ENCODE assay signal across 24 cellular contexts in genomic region chr6:96934087-96934486, GRCh38.
"Had no signal": no experiment of that assay in that cellular context is flagged by ENCODE, and none has a peak within 500 bp of the region (broad histone marks: within the 10 kb centered on the region; RNA-seq: fewer than 3 reads in every experiment).

No MANE protein-coding gene starts in this region.

- H3K4me3 ChIP-seq: Peyer's patch, SJCRH30 had no signal

- ATAC-seq: activated CD4-positive, alpha-beta T cell treated with anti-CD3 and anti-CD28 coated beads for 36 hours had no signal

- H3K27me3 Mint-ChIP-seq: activated CD4-positive, alpha-beta memory T cell treated with anti-CD3 and anti-CD28 coated beads, Interleukin-2, amount 10 ng/mL, durations not matched to agents 7 days and 5 days; activated CD4-positive, alpha-beta T cell treated with anti-CD3 and anti-CD28 coated beads for 36 hours; activated naive CD4-positive, alpha-beta T cell treated with anti-CD3 and anti-CD28 coated beads, Interleukin-2, amount 10 ng/mL, durations not matched to agents 7 days and 5 days; activated naive CD8-positive, alpha-beta T cell treated with anti-CD3 and anti-CD28 coated beads for 36 hours had no signal

- H3K9me3 ChIP-seq: Peyer's patch, SJCRH30, SK-N-SH had no signal

- H3K36me3 Mint-ChIP-seq: activated naive CD4-positive, alpha-beta T cell treated with anti-CD3 and anti-CD28 coated beads, Interleukin-2, amount 10 ng/mL, durations not matched to agents 7 days and 5 days; activated naive CD8-positive, alpha-beta T cell treated with anti-CD3 and anti-CD28 coated beads for 36 hours had no signal

- H3K27ac ChIP-seq: Peyer's patch, RWPE1, SJCRH30, VCaP had no signal

- H3K36me3 ChIP-seq: Peyer's patch, SJCRH30 had no signal

- H3K27ac Mint-ChIP-seq: activated CD4-positive, alpha-beta memory T cell treated with anti-CD3 and anti-CD28 coated beads, Interleukin-2, amount 10 ng/mL, durations not matched to agents 7 days and 5 days; activated CD4-positive, alpha-beta T cell treated with anti-CD3 and anti-CD28 coated beads for 36 hours; activated naive CD4-positive, alpha-beta T cell treated with anti-CD3 and anti-CD28 coated beads, Interleukin-2, amount 10 ng/mL, durations not matched to agents 7 days and 5 days; activated naive CD8-positive, alpha-beta T cell treated with anti-CD3 and anti-CD28 coated beads for 36 hours; activated T-helper 2 cell treated with anti-CD3 and anti-CD28 coated beads, Interferon-gamma antibody, Interleukin-2, Interleukin-4, amounts not matched to agents 10 μg/mL and 5 μg/mL and 100 μg/mL, durations not matched to agents 14 hours and 24 hours and 36 hours had no signal

- H3K4me1 ChIP-seq: Peyer's patch, SJCRH30 had no signal

- DNase-seq: activated CD4-positive, alpha-beta memory T cell treated with anti-CD3 and anti-CD28 coated beads, Interleukin-2, amount 10 ng/mL, durations not matched to agents 7 days and 5 days; activated CD4-positive, alpha-beta T cell treated with anti-CD3 and anti-CD28 coated beads for 36 hours; activated CD4-positive, alpha-beta T cell treated with anti-CD3 and anti-CD28 coated beads, Interleukin-2, amount 50 U/mL, for 1 hour; activated CD4-positive, CD25-positive, alpha-beta regulatory T cell; activated gamma-delta T cell treated with Interleukin-2 at 50 U/mL for 16 hours; activated naive CD4-positive, alpha-beta T cell treated with anti-CD3 and anti-CD28 coated beads, Interleukin-2, amount 10 ng/mL, durations not matched to agents 7 days and 5 days; activated naive CD8-positive, alpha-beta T cell treated with anti-CD3 and anti-CD28 coated beads for 36 hours; activated T-cell treated with anti-CD3 and anti-CD28 coated beads for 4 hours; activated T-cell treated with anti-CD3 and anti-CD28 coated beads, Interleukin-2, amount 50 U/mL, for 48 hours; cerebellar nuclear complex; NCI-H1048; NCI-H146; NCI-H187 treated with DMSO at 0.1 percent for 48 hours; NCI-H2081 treated with DMSO at 0.1 percent for 48 hours; NCI-H446; NCI-H524; Peyer's patch; Right ventricle myocardium superior; SJCRH30; SK-N-SH; T-helper 1 cell had no signal

- H3K27me3 ChIP-seq: Peyer's patch, SJCRH30 had no signal

- H3K4me3 Mint-ChIP-seq: activated CD4-positive, alpha-beta memory T cell treated with anti-CD3 and anti-CD28 coated beads, Interleukin-2, amount 10 ng/mL, durations not matched to agents 7 days and 5 days; activated CD4-positive, alpha-beta T cell treated with anti-CD3 and anti-CD28 coated beads for 36 hours; activated naive CD4-positive, alpha-beta T cell treated with anti-CD3 and anti-CD28 coated beads, Interleukin-2, amount 10 ng/mL, durations not matched to agents 7 days and 5 days; activated naive CD8-positive, alpha-beta T cell treated with anti-CD3 and anti-CD28 coated beads for 36 hours had no signal

- H3K4me1 Mint-ChIP-seq: activated naive CD4-positive, alpha-beta T cell treated with anti-CD3 and anti-CD28 coated beads, Interleukin-2, amount 10 ng/mL, durations not matched to agents 7 days and 5 days had no signal

- H3K9me3 Mint-ChIP-seq: activated CD4-positive, alpha-beta memory T cell treated with anti-CD3 and anti-CD28 coated beads, Interleukin-2, amount 10 ng/mL, durations not matched to agents 7 days and 5 days; activated naive CD4-positive, alpha-beta T cell treated with anti-CD3 and anti-CD28 coated beads, Interleukin-2, amount 10 ng/mL, durations not matched to agents 7 days and 5 days; activated naive CD8-positive, alpha-beta T cell treated with anti-CD3 and anti-CD28 coated beads for 36 hours; activated T-helper 2 cell treated with anti-CD3 and anti-CD28 coated beads, Interferon-gamma antibody, Interleukin-2, Interleukin-4, amounts not matched to agents 10 μg/mL and 5 μg/mL and 100 μg/mL, durations not matched to agents 14 hours and 24 hours and 36 hours had no signal
